ENCODE assay signal across 26 cellular contexts in genomic region chr13:74444877-74445479, GRCh38.
DNase-seq lines count a peak whose midpoint lies in the region; ATAC-seq, FAIRE-seq and TF ChIP-seq lines count a peak whose summit lies in the region.
"Had no signal": no experiment of that assay in that cellular context is flagged by ENCODE, and none has a peak within 500 bp of the region (broad histone marks: within the 10 kb centered on the region; RNA-seq: fewer than 3 reads in every experiment).

No MANE protein-coding gene starts in this region.

- peak overlapping the region; percentile 56 for H3K4me2 ChIP-seq in keratinocyte (ENCODE audit: control insufficient read depth, extremely low read depth, insufficient read depth, low read depth, low read length)

- no peaks in the 10 kb centered on the region for H3K9me1 ChIP-seq in keratinocyte (ENCODE audit: control insufficient read depth, extremely low read depth, insufficient read depth, low read length)

- no peak overlapping the region for H3K9ac ChIP-seq in keratinocyte (ENCODE audit: control insufficient read depth, extremely low read depth, insufficient read depth, low read length)
- H3K9ac ChIP-seq: parathyroid adenoma had no signal

- H3K79me2 ChIP-seq in keratinocyte (ENCODE audit: control insufficient read depth, insufficient read depth, low read length) = no peaks in the 10 kb centered on the region
- H3K79me2 ChIP-seq: parathyroid adenoma had no signal

- peaks cover 37% of the 10 kb centered on the region for H3K4me1 ChIP-seq in keratinocyte (ENCODE audit: control insufficient read depth, extremely low read depth, insufficient read depth, low read length)
- H3K4me1 ChIP-seq: parathyroid adenoma, right lobe of liver, thyroid gland had no signal

- ATAC-seq in GM21515 (IDR thresholded peaks at IDR 0.05; ENCODE audit: unreplicated experiment) = no peak
- no peak for ATAC-seq in HG03045 (IDR thresholded peaks at IDR 0.05; ENCODE audit: unreplicated experiment)
- ATAC-seq: natural killer cell, right lobe of liver, T-helper 17 cell had no signal

- H2AFZ ChIP-seq in keratinocyte (ENCODE audit: control insufficient read depth, low read length) = peak overlapping the region; percentile 10
- H2AFZ ChIP-seq: parathyroid adenoma had no signal

- peak overlapping the region; percentile 75 for H3K27ac ChIP-seq in keratinocyte (ENCODE audit: control insufficient read depth, insufficient read depth, low read length)
- H3K27ac ChIP-seq: cardiac muscle cell, parathyroid adenoma, right lobe of liver, SJCRH30, thyroid gland, VCaP had no signal

- H3K27me3 ChIP-seq in bronchial epithelial cell (ENCODE audit: control insufficient read depth, insufficient read depth, low read length) (no peaks in the 10 kb centered on the region), keratinocyte (ENCODE audit: control insufficient read depth, extremely low read depth, insufficient read depth, low read length) (no peaks in the 10 kb centered on the region)
- H3K27me3 ChIP-seq: cardiac muscle cell, right lobe of liver, SJCRH30, thyroid gland had no signal

- H3K4me3 ChIP-seq in bronchial epithelial cell (ENCODE audit: low read depth, low read length) (no peak overlapping the region), keratinocyte (ENCODE audit: control insufficient read depth in 2 of 3, extremely low read depth in 1 of 3, insufficient read depth in 2 of 3, low read depth in 1 of 3, low read length in 3 of 3) (no peak overlapping the region)
- H3K4me3 ChIP-seq: cardiac muscle cell, right lobe of liver, SJCRH30, thyroid gland had no signal

- DNase-seq in EL (peak; percentile 43), NCI-H82 (lab: John Stamatoyannopoulos, UW) (peak; percentile 51), bronchial epithelial cell (ENCODE audit: low read depth) (peak; percentile 88), keratinocyte (ENCODE audit: low read depth, low spot score) (no peak), NCI-H187 (lab: John Stamatoyannopoulos, UW) (no peak), GF-D8 (lab: John Stamatoyannopoulos, UW) (no peak)
- DNase-seq: activated gamma-delta T cell; CD4-positive, alpha-beta memory T cell; DMS79 treated with DMSO at 0.1 percent for 48 hours; glutamatergic neuron; MM.1S; natural killer cell; NCI-H1436 treated with DMSO at 0.1 percent for 48 hours; NCI-H2171; NCI-H526 treated with DMSO at 0.1 percent for 48 hours; OCI-M1; right lobe of liver; stimulated activated naive CD4-positive, alpha-beta T cell; T-helper 17 cell; thyroid gland had no signal

- TF ChIP-seq CTCF in bronchial epithelial cell (IDR thresholded peaks at IDR 0.05; ENCODE audit: insufficient read depth, low read length, severe bottlenecking) (no peak), keratinocyte (optimal IDR thresholded peaks at IDR 0.05 in 1 of 3, IDR thresholded peaks at IDR 0.05 in 1 of 3, conservative IDR thresholded peaks at IDR 0.05 in 1 of 3; ENCODE audit: extremely low read depth in 1 of 3, insufficient read depth in 2 of 3, low read length in 3 of 3) (peak in 1 of 3 experiments; percentile 18)

- H3K36me3 ChIP-seq in bronchial epithelial cell (ENCODE audit: control insufficient read depth, insufficient read depth, low read length) = no peaks in the 10 kb centered on the region
- no peaks in the 10 kb centered on the region for H3K36me3 ChIP-seq in keratinocyte (ENCODE audit: control insufficient read depth in 2 of 2, extremely low read depth in 1 of 2, insufficient read depth in 2 of 2, low read length in 2 of 2)
- H3K36me3 ChIP-seq: cardiac muscle cell, right lobe of liver, SJCRH30, thyroid gland had no signal

- no peaks in the 10 kb centered on the region for H3K9me3 ChIP-seq in keratinocyte (ENCODE audit: control insufficient read depth, low read depth, low read length)
- H3K9me3 ChIP-seq: right lobe of liver, SJCRH30, thyroid gland had no signal

- no peaks in the 10 kb centered on the region for H4K20me1 ChIP-seq in keratinocyte (ENCODE audit: control insufficient read depth, extremely low read depth, insufficient read depth, low read length)

- FAIRE-seq in bronchial epithelial cell (lab: Jason Lieb, UNC) (peak; percentile 92), keratinocyte (lab: Jason Lieb, UNC) (peak; percentile 96)

- dilution Hi-C loops in keratinocyte (cut with MboI; ENCODE audit: extremely low pct_ligation_motif_present, low sequenced_read_pairs) = no loop called here

Comparison
In these comparisons a context has a peak if more than half of its experiments do, and no peak if none do; other contexts are left out.
1. DNase-seq: peak in EL (single experiment), NCI-H82 (single experiment) and bronchial epithelial cell (single experiment); none in keratinocyte (single experiment), NCI-H187 (0 of 2) and GF-D8 (single experiment).